24 cellular contexts compared by ENCODE assay signal in the genomic region with DNA sequence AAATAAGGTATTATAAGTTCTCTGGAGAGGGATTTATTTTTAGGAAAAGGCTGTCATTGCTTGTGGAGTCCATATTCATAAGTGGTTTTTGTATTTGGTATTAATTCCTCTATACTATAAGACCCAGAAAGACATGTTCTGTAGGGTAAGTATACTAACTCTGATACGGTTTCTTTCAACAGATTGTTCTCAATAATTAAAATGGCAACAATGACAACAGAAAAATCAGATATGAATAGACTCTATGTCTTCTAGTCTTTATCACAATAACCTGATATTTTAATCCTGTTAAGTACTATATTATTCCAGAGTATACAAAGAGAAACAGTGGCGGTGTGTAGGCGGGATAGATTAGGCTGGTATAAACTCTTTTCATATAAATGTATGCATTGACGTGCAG.
"Had no signal": no experiment of that assay in that cellular context is flagged by ENCODE, and none has a peak within 500 bp of the region (broad histone marks: within the 10 kb centered on the region; RNA-seq: fewer than 3 reads in every experiment).

No MANE protein-coding gene starts in this region.

- H3K9me3 ChIP-seq: esophagus muscularis mucosa, esophagus squamous epithelium, gastrocnemius medialis, gastroesophageal sphincter, heart left ventricle, heart right ventricle had no signal

- H3K4me1 ChIP-seq: esophagus muscularis mucosa, esophagus squamous epithelium, foreskin keratinocyte, gastrocnemius medialis, gastroesophageal sphincter, heart left ventricle, heart right ventricle had no signal

- H3K27ac ChIP-seq: coronary artery, dorsolateral prefrontal cortex, epithelial cell of prostate, esophagus muscularis mucosa, esophagus squamous epithelium, foreskin keratinocyte, gastrocnemius medialis, gastroesophageal sphincter, heart left ventricle, heart right ventricle, hepatocyte had no signal

- H3K36me3 ChIP-seq: esophagus muscularis mucosa, esophagus squamous epithelium, gastrocnemius medialis, gastroesophageal sphincter, heart left ventricle, heart right ventricle had no signal

- DNase-seq: cortex of kidney; dermis blood vessel endothelial cell; dorsolateral prefrontal cortex; effector CD4-positive, alpha-beta T cell; effector CD8-positive, alpha-beta T cell; effector memory CD4-positive, alpha-beta T cell; effector memory CD8-positive, alpha-beta T cell; endodermal cell; erythroblast; esophagus squamous epithelium; foreskin fibroblast; foreskin keratinocyte; foreskin melanocyte; gastrocnemius medialis; glutamatergic neuron; head of caudate nucleus; heart left ventricle; heart right ventricle; hippocampal formation had no signal

- H3K27me3 ChIP-seq: dorsolateral prefrontal cortex, esophagus muscularis mucosa, esophagus squamous epithelium, foreskin keratinocyte, gastrocnemius medialis, gastroesophageal sphincter, hepatocyte had no signal

- H3K4me3 ChIP-seq: coronary artery, dorsolateral prefrontal cortex, esophagus muscularis mucosa, esophagus squamous epithelium, gastrocnemius medialis, gastroesophageal sphincter, heart left ventricle, heart right ventricle, hepatocyte had no signal
